ENCODE assay signal across 10 cellular contexts in genomic region chr15:87609474-87609873, GRCh38.
DNase-seq lines count a peak whose midpoint lies in the region; ATAC-seq and TF ChIP-seq lines count a peak whose summit lies in the region.
"Had no signal": no experiment of that assay in that cellular context is flagged by ENCODE, and none has a peak within 500 bp of the region (broad histone marks: within the 10 kb centered on the region; RNA-seq: fewer than 3 reads in every experiment).

No MANE protein-coding gene starts in this region.

- DNase-seq in HS-5 (ENCODE audit: low read depth) (peak; percentile 85), ascending aorta (ENCODE audit: low spot score in 2 of 2) (peak in 1 of 2 donors; percentile 71), left ventricle myocardium superior (no peak), thoracic aorta (ENCODE audit: low spot score) (no peak), ecto neural progenitor cell (ENCODE audit: low spot score) (no peak), SHP77 (lab: John Stamatoyannopoulos, UW) (no peak), NCI-H1694 (lab: John Stamatoyannopoulos, UW) (no peak)
- DNase-seq: activated T-cell treated with anti-CD3 and anti-CD28 coated beads, Interleukin-2, amount 50 U/mL, for 48 hours; islet precursor cell; NCI-H69 had no signal

- ATAC-seq in left ventricle myocardium superior (peak; percentile 84), thoracic aorta (ENCODE audit: insufficient number of reproducible peaks, low FRiP score, low read depth) (peak; percentile 57)

- H3K4me3 ChIP-seq in ascending aorta (no peak overlapping the region), thoracic aorta (no peak overlapping the region)

- H3K4me1 ChIP-seq in ascending aorta (peaks cover 7 to 23% of the 10 kb centered on the region in 2 donors), thoracic aorta (ENCODE audit: control insufficient read depth in 1 of 2, low read depth in 2 of 2) (peaks cover 23 to 46% of the 10 kb centered on the region in 2 donors)

- peak overlapping the region; percentile 65 to 76 for H3K27ac ChIP-seq in ascending aorta
- H3K27ac ChIP-seq in thoracic aorta = peak overlapping the region; percentile 29 to 68

- H3K36me3 ChIP-seq in ascending aorta (no peaks in the 10 kb centered on the region), thoracic aorta (no peaks in the 10 kb centered on the region)

- H3K27me3 ChIP-seq in ascending aorta = no peaks in the 10 kb centered on the region
- H3K27me3 ChIP-seq in thoracic aorta (replicated peaks; ENCODE audit: insufficient read depth) = no peaks in the 10 kb centered on the region

- TF ChIP-seq CTCF in ascending aorta (IDR thresholded peaks at IDR 0.05) (no peak), thoracic aorta (IDR thresholded peaks at IDR 0.05) (no peak)

- intact Hi-C loops in ascending aorta (cut with DNase I) = loop anchor here (5.0 kb wide), 1 partner anchor 132 kb away; no protein-coding TSS in a partner anchor
- intact Hi-C loops in left ventricle myocardium superior (cut with micrococcal nuclease) = no loop called here

- H3K9me3 ChIP-seq in ascending aorta = no peaks in the 10 kb centered on the region
- no peaks in the 10 kb centered on the region for H3K9me3 ChIP-seq in thoracic aorta
